Comparison of ENCODE assay signal across 21 cellular contexts in genomic region chr20:14861028-14861699, GRCh38.
DNase-seq lines count a peak whose midpoint lies in the region; ATAC-seq and TF ChIP-seq lines count a peak whose summit lies in the region.
"Had no signal": no experiment of that assay in that cellular context is flagged by ENCODE, and none has a peak within 500 bp of the region (broad histone marks: within the 10 kb centered on the region; RNA-seq: fewer than 3 reads in every experiment).

No MANE protein-coding gene starts in this region.

- peaks cover 6% of the 10 kb centered on the region for H3K27me3 Mint-ChIP-seq in nephron progenitor cell (ENCODE audit: low read depth, poor library complexity)
- H3K27me3 Mint-ChIP-seq: activated CD4-positive, alpha-beta memory T cell treated with anti-CD3 and anti-CD28 coated beads for 36 hours; activated T-cell treated with anti-CD3 and anti-CD28 coated beads, Interleukin-2, amount 50 U/mL, for 24 hours had no signal

- no peak overlapping the region for H3K27ac Mint-ChIP-seq in nephron progenitor cell
- H3K27ac Mint-ChIP-seq: activated CD4-positive, alpha-beta memory T cell treated with anti-CD3 and anti-CD28 coated beads for 36 hours; activated naive CD4-positive, alpha-beta T cell treated with anti-CD3 and anti-CD28 coated beads for 36 hours; activated T-cell treated with anti-CD3 and anti-CD28 coated beads, Interleukin-2, amount 50 U/mL, for 24 hours; HFFc6; T-helper 1 cell treated with Interleukin-12 subunit alpha and Interleukin-12 subunit beta and Interleukin-4 antibody, amounts not matched to agents 30 μg/mL and 1 μg/mL, for 36 hours had no signal

- H3K9me3 ChIP-seq in HEK293 (ENCODE audit: control insufficient read depth, insufficient read depth, low read depth, low read length): no peaks in the 10 kb centered on the region
- H3K9me3 ChIP-seq: BLaER1 treated with 17β-estradiol and CSF1 and Interleukin-3, amounts not matched to agents 10 nM and 100 nM; SJCRH30; uterus had no signal

- POLR2A ChIA-PET in HEK293 (lab: Yijun Ruan, JAX): no interaction called here

- no peak for ATAC-seq in HG03108 (IDR thresholded peaks at IDR 0.05; ENCODE audit: unreplicated experiment)

- peak overlapping the region; percentile 71; the same call in 1 of the 2 replicates for H3K27ac ChIP-seq in HEK293 (ENCODE audit: extremely low read depth, low read depth, low read length)
- H3K27ac ChIP-seq: BLaER1 treated with 17β-estradiol and CSF1 and Interleukin-3, amounts not matched to agents 10 nM and 100 nM; cardiac muscle cell; epithelial cell of prostate; SJCRH30 had no signal

- peaks cover 12% of the 10 kb centered on the region for H3K4me1 ChIP-seq in HEK293 (ENCODE audit: control insufficient read depth, insufficient read depth, low read length)
- H3K4me1 ChIP-seq: SJCRH30, uterus had no signal

- peaks cover 23% of the 10 kb centered on the region for H3K4me1 Mint-ChIP-seq in nephron progenitor cell

- H3K9me3 Mint-ChIP-seq in nephron progenitor cell: no peaks in the 10 kb centered on the region
- H3K9me3 Mint-ChIP-seq: activated naive CD4-positive, alpha-beta T cell treated with anti-CD3 and anti-CD28 coated beads for 36 hours; activated T-cell treated with anti-CD3 and anti-CD28 coated beads, Interleukin-2, amount 50 U/mL, for 24 hours; T-helper 1 cell treated with Interleukin-12 subunit alpha and Interleukin-12 subunit beta and Interleukin-4 antibody, amounts not matched to agents 30 μg/mL and 1 μg/mL, for 36 hours had no signal

- CTCF ChIA-PET in HEK293 (lab: Yijun Ruan, JAX): no interaction called here

- H3K4me3 Mint-ChIP-seq in nephron progenitor cell: peak overlapping the region; percentile 67
- H3K4me3 Mint-ChIP-seq: activated CD4-positive, alpha-beta memory T cell treated with anti-CD3 and anti-CD28 coated beads for 36 hours; activated naive CD4-positive, alpha-beta T cell treated with anti-CD3 and anti-CD28 coated beads for 36 hours; activated T-cell treated with anti-CD3 and anti-CD28 coated beads, Interleukin-2, amount 50 U/mL, for 24 hours; HFFc6; T-helper 1 cell treated with Interleukin-12 subunit alpha and Interleukin-12 subunit beta and Interleukin-4 antibody, amounts not matched to agents 30 μg/mL and 1 μg/mL, for 36 hours had no signal

- H3K36me3 Mint-ChIP-seq in nephron progenitor cell (ENCODE audit: low read depth): no peaks in the 10 kb centered on the region
- H3K36me3 Mint-ChIP-seq: activated CD4-positive, alpha-beta memory T cell treated with anti-CD3 and anti-CD28 coated beads for 36 hours had no signal

- no peak overlapping the region for H3K4me3 ChIP-seq in HEK293 (ENCODE audit: low read depth, low read length)
- H3K4me3 ChIP-seq: BLaER1 treated with 17β-estradiol and CSF1 and Interleukin-3, amounts not matched to agents 10 nM and 100 nM; cardiac muscle cell; lung; SJCRH30; uterus had no signal

- TF ChIP-seq CTCF in HEK293 (tag by site-specific recombination; IDR thresholded peaks at IDR 0.05) (no peak), nephron progenitor cell (IDR thresholded peaks at IDR 0.05) (no peak)

- H3K36me3 ChIP-seq in HEK293 (ENCODE audit: control insufficient read depth in 2 of 2, insufficient read depth in 1 of 2, low read length in 2 of 2): no peaks in the 10 kb centered on the region
- H3K36me3 ChIP-seq: BLaER1 treated with 17β-estradiol and CSF1 and Interleukin-3, amounts not matched to agents 10 nM and 100 nM; cardiac muscle cell; SJCRH30; uterus had no signal

- DNase-seq in NCI-H345 (lab: John Stamatoyannopoulos, UW) (peak; percentile 60), NCI-H345 treated with DMSO at 0.1 percent for 48 hours (lab: John Stamatoyannopoulos, UW; ENCODE audit: unreplicated experiment) (no peak), NCI-H748 treated with DMSO at 0.1 percent for 48 hours (lab: John Stamatoyannopoulos, UW) (peak; percentile 59), nephron progenitor cell (no peak), NCI-H1048 (lab: John Stamatoyannopoulos, UW) (no peak), AG08396 (ENCODE audit: low spot score) (no peak)
- DNase-seq: activated CD4-positive, alpha-beta memory T cell treated with anti-CD3 and anti-CD28 coated beads for 36 hours; activated naive CD4-positive, alpha-beta T cell treated with anti-CD3 and anti-CD28 coated beads for 36 hours; activated T-cell treated with anti-CD3 and anti-CD28 coated beads, Interleukin-2, amount 50 U/mL, for 24 hours; HFFc6; NCI-H524 treated with DMSO at 0.1 percent for 48 hours; stimulated activated CD4-positive, alpha-beta T cell treated with anti-CD3 and anti-CD28 coated beads, Interleukin-15, amount 100 ng/mL, for 24 hours had no signal

TF ChIP-seq in HEK293, 187 proteins besides CTCF, POLR2A, EP300 and RAD21:
- TF ChIP-seq SCRT2 (tag by site-specific recombination; IDR thresholded peaks at IDR 0.05) (0 out of 2 replicates have a peak, but pooled peaks have one; percentile 22), ZNF140 (tag by site-specific recombination; IDR thresholded peaks at IDR 0.05) (no peak)

Comparison
In these comparisons a context has a peak if more than half of its experiments do, and no peak if none do; other contexts are left out.
1. DNase-seq: peak in NCI-H345 (single experiment) and NCI-H748 treated with DMSO at 0.1 percent for 48 hours (single experiment); none in NCI-H345 treated with DMSO at 0.1 percent for 48 hours (single experiment), nephron progenitor cell (single experiment), NCI-H1048 (single experiment) and AG08396 (single experiment).